ENCODE assay signal across 25 cellular contexts in the genomic region with DNA sequence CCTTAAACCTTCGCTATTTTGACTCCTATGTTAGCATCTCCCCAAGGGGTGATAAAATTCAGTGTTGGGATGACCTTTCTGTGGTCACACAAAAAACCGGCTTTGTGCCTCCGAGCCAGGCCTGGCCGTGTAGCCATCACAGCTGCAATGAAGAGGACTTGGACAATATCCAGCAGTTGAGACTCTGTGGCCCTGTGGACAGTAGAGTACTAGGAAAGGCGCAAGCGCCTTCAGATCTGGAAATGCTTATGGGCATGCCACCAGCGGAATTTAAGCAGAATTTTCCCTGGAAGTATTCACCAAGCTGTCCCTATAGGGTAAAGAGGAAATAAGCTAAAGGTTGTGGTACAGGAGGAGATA.
DNase-seq lines count a peak whose midpoint lies in the region; ATAC-seq, FAIRE-seq and TF ChIP-seq lines count a peak whose summit lies in the region.
"Had no signal": no experiment of that assay in that cellular context is flagged by ENCODE, and none has a peak within 500 bp of the region (broad histone marks: within the 10 kb centered on the region; RNA-seq: fewer than 3 reads in every experiment).

No MANE protein-coding gene starts in this region.

- no peaks in the 10 kb centered on the region for H3K79me2 ChIP-seq in GM23338 (replicated peaks; ENCODE audit: insufficient read depth)
- H3K79me2 ChIP-seq in astrocyte (ENCODE audit: insufficient read depth, low read length): no peaks in the 10 kb centered on the region

- H3K4me1 ChIP-seq in GM23338 (ENCODE audit: insufficient read depth): no peaks in the 10 kb centered on the region
- H3K4me1 ChIP-seq in astrocyte (ENCODE audit: insufficient read depth, low read length): peaks cover 4% of the 10 kb centered on the region
- peaks cover 16% of the 10 kb centered on the region for H3K4me1 ChIP-seq in skeletal muscle satellite cell (ENCODE audit: control insufficient read depth, insufficient read depth, low read length)
- H3K4me1 ChIP-seq: suprapubic skin had no signal

- H2AFZ ChIP-seq in GM23338 (peak overlapping the region; percentile 95), astrocyte (ENCODE audit: low read depth, low read length) (no peak overlapping the region)
- H2AFZ ChIP-seq: PC-9 had no signal

- no peaks in the 10 kb centered on the region for H3K27me3 ChIP-seq in GM23338 (ENCODE audit: insufficient read depth)
- H3K27me3 ChIP-seq in astrocyte (ENCODE audit: insufficient read depth, low read length): no peaks in the 10 kb centered on the region
- H3K27me3 ChIP-seq in skeletal muscle satellite cell (ENCODE audit: control insufficient read depth, insufficient read depth, low read length): no peaks in the 10 kb centered on the region

- H3K4me3 Mint-ChIP-seq in GM23338 (no peak overlapping the region), astrocyte (ENCODE audit: unreplicated experiment) (no peak overlapping the region)
- H3K4me3 Mint-ChIP-seq: activated CD8-positive, alpha-beta T cell treated with anti-CD3 and anti-CD28 coated beads, Interleukin-2, amount 10 ng/mL, durations not matched to agents 7 days and 5 days; activated naive CD8-positive, alpha-beta T cell treated with anti-CD3 and anti-CD28 coated beads for 36 hours; CD4-positive, CD25-positive, alpha-beta regulatory T cell; immature natural killer cell; neural crest cell; stimulated activated effector memory CD8-positive, alpha-beta T cell treated with anti-CD3 and anti-CD28 coated beads, Interleukin-12 subunit alpha, Interleukin-12 subunit beta, amount 100 ng/mL, for 72 hours had no signal

- H3K4me1 Mint-ChIP-seq in GM23338 (no peaks in the 10 kb centered on the region; the same call in 2 of the 3 replicates), astrocyte (ENCODE audit: low read depth, unreplicated experiment) (peaks cover 10% of the 10 kb centered on the region)
- H3K4me1 Mint-ChIP-seq: immature natural killer cell had no signal

- H3F3A ChIP-seq in GM23338 (replicated peaks; ENCODE audit: low read depth): no peaks in the 10 kb centered on the region

- H3K36me3 ChIP-seq in GM23338 (ENCODE audit: insufficient read depth) (no peaks in the 10 kb centered on the region), astrocyte (ENCODE audit: insufficient read depth, low read length) (no peaks in the 10 kb centered on the region), skeletal muscle satellite cell (ENCODE audit: insufficient read depth, low read length) (no peaks in the 10 kb centered on the region)
- H3K36me3 ChIP-seq: suprapubic skin had no signal

- H3K36me3 Mint-ChIP-seq in GM23338 (ENCODE audit: low read depth) (no peaks in the 10 kb centered on the region), astrocyte (ENCODE audit: low read depth, unreplicated experiment) (no peaks in the 10 kb centered on the region)
- H3K36me3 Mint-ChIP-seq: activated naive CD8-positive, alpha-beta T cell treated with anti-CD3 and anti-CD28 coated beads for 36 hours; CD4-positive, CD25-positive, alpha-beta regulatory T cell; immature natural killer cell; stimulated activated effector memory CD8-positive, alpha-beta T cell treated with anti-CD3 and anti-CD28 coated beads, Interleukin-12 subunit alpha, Interleukin-12 subunit beta, amount 100 ng/mL, for 72 hours had no signal

- H3K27ac ChIP-seq in GM23338 (ENCODE audit: low read depth) (no peak overlapping the region), astrocyte (ENCODE audit: low read depth, low read length) (no peak overlapping the region)
- H3K27ac ChIP-seq: PC-9, suprapubic skin had no signal

- H3K9me2 ChIP-seq in GM23338 (ENCODE audit: insufficient read depth): no peaks in the 10 kb centered on the region; the same call in 1 of the 2 replicates

- H3K4me2 ChIP-seq in GM23338: no peak overlapping the region
- H3K4me2 ChIP-seq in astrocyte (ENCODE audit: low read length): peak overlapping the region; percentile 40
- peak overlapping the region; percentile 57 for H3K4me2 ChIP-seq in skeletal muscle satellite cell (ENCODE audit: low read length)
- H3K4me2 ChIP-seq: PC-9 had no signal

- peaks cover 4% of the 10 kb centered on the region for H3K27me3 Mint-ChIP-seq in GM23338 (ENCODE audit: insufficient read depth, low read depth, poor library complexity)
- H3K27me3 Mint-ChIP-seq in astrocyte (ENCODE audit: low read depth, unreplicated experiment): peaks cover 2% of the 10 kb centered on the region

- no peaks in the 10 kb centered on the region for H3K9me3 ChIP-seq in astrocyte (ENCODE audit: insufficient read depth, low read depth, low read length)
- H3K9me3 ChIP-seq in skeletal muscle satellite cell (replicated peaks; ENCODE audit: low read length): no peaks in the 10 kb centered on the region
- H3K9me3 ChIP-seq: mucosa of descending colon, suprapubic skin had no signal

- H3K9ac ChIP-seq in astrocyte (ENCODE audit: low read length) (no peak overlapping the region), skeletal muscle satellite cell (ENCODE audit: low read depth, low read length) (no peak overlapping the region)

- H3K9me3 Mint-ChIP-seq in GM23338 (0 out of 3 replicates have a peak, but pooled peaks cover 3% of the 10 kb centered on the region), astrocyte (ENCODE audit: unreplicated experiment) (no peaks in the 10 kb centered on the region)
- H3K9me3 Mint-ChIP-seq: activated naive CD8-positive, alpha-beta T cell treated with anti-CD3 and anti-CD28 coated beads for 36 hours; immature natural killer cell; stimulated activated effector memory CD8-positive, alpha-beta T cell treated with anti-CD3 and anti-CD28 coated beads, Interleukin-12 subunit alpha, Interleukin-12 subunit beta, amount 100 ng/mL, for 72 hours had no signal

- TF ChIP-seq CTCF in GM23338 (conservative IDR thresholded peaks at IDR 0.05; ENCODE audit: low read depth in 2 of 2) (no peak), astrocyte (IDR thresholded peaks at IDR 0.05; ENCODE audit: insufficient read depth, low read depth, low read length) (no peak)

- no peaks in the 10 kb centered on the region for H4K20me1 ChIP-seq in GM23338 (replicated peaks; ENCODE audit: insufficient read depth)
- H4K20me1 ChIP-seq in astrocyte (ENCODE audit: insufficient read depth, low read length): no peaks in the 10 kb centered on the region

- H3K4me3 ChIP-seq in GM23338 (no peak overlapping the region), astrocyte (ENCODE audit: insufficient read depth, low read depth, low read length) (no peak overlapping the region), skeletal muscle satellite cell (ENCODE audit: low read length) (no peak overlapping the region)
- H3K4me3 ChIP-seq: mucosa of descending colon, PC-9, suprapubic skin had no signal

- FAIRE-seq in astrocyte (lab: Jason Lieb, UNC): no peak
- FAIRE-seq: GM19239 had no signal

- ATAC-seq in GM23338: no peak
- ATAC-seq in GM21367 (IDR thresholded peaks at IDR 0.05; ENCODE audit: unreplicated experiment): no peak
- ATAC-seq: activated CD8-positive, alpha-beta T cell treated with anti-CD3 and anti-CD28 coated beads, Interleukin-2, amount 10 ng/mL, durations not matched to agents 7 days and 5 days; mucosa of descending colon had no signal

- no peak overlapping the region for H3K27ac Mint-ChIP-seq in GM23338
- H3K27ac Mint-ChIP-seq in astrocyte (ENCODE audit: unreplicated experiment): no peak overlapping the region
- H3K27ac Mint-ChIP-seq: activated CD8-positive, alpha-beta T cell treated with anti-CD3 and anti-CD28 coated beads, Interleukin-2, amount 10 ng/mL, durations not matched to agents 7 days and 5 days; activated naive CD8-positive, alpha-beta T cell treated with anti-CD3 and anti-CD28 coated beads for 36 hours; CD4-positive, CD25-positive, alpha-beta regulatory T cell; stimulated activated effector memory CD8-positive, alpha-beta T cell treated with anti-CD3 and anti-CD28 coated beads, Interleukin-12 subunit alpha, Interleukin-12 subunit beta, amount 100 ng/mL, for 72 hours had no signal

- DNase-seq in GM23338 (ENCODE audit: low spot score) (no peak), astrocyte (ENCODE audit: low read depth) (no peak), middle frontal gyrus (ENCODE audit: extremely low spot score, low spot score) (peak; percentile 45), NCI-H748 (lab: John Stamatoyannopoulos, UW; ENCODE audit: unreplicated experiment) (no peak)
- DNase-seq in stimulated activated CD4-positive, alpha-beta T cell treated with anti-CD3 and anti-CD28 coated beads, Interleukin-1b, Interleukin-23, amount 100 ng/mL, for 48 hours: no peak
- DNase-seq: activated CD8-positive, alpha-beta T cell treated with anti-CD3 and anti-CD28 coated beads, Interleukin-2, amount 10 ng/mL, durations not matched to agents 7 days and 5 days; activated effector memory CD4-positive, alpha-beta T cell treated with Interleukin-2 at 50 U/mL for 16 hours; activated naive CD8-positive, alpha-beta T cell treated with anti-CD3 and anti-CD28 coated beads for 36 hours; activated T-cell treated with anti-CD3 and anti-CD28 coated beads for 4 hours; CD4-positive, CD25-positive, alpha-beta regulatory T cell; effector CD4-positive, alpha-beta T cell; erythroblast; immature natural killer cell; mucosa of descending colon; NCI-H1105; NCI-H2081 treated with DMSO at 0.1 percent for 48 hours; PC-9; SIG-M5; stimulated activated CD4-positive, alpha-beta T cell treated with anti-CD3 and anti-CD28 coated beads, Interleukin-2, amount 100 ng/mL, for 48 hours had no signal

TF ChIP-seq in GM23338, 12 proteins besides CTCF, POLR2A, EP300 and RAD21 (continues in another document):
- TF ChIP-seq STAT1 (IDR thresholded peaks at IDR 0.05; ENCODE audit: unreplicated experiment) (no peak), ZNF114 (CRISPR knock-in tag; IDR thresholded peaks at IDR 0.05) (no peak), EZH2phosphoT487 (IDR thresholded peaks at IDR 0.05; ENCODE audit: unreplicated experiment) (no peak), POLR2AphosphoS5 (IDR thresholded peaks at IDR 0.05; ENCODE audit: low read depth) (no peak), CREB1 (CRISPR knock-in tag; IDR thresholded peaks at IDR 0.05; ENCODE audit: low read depth) (no peak), JUNB (IDR thresholded peaks at IDR 0.05; ENCODE audit: unreplicated experiment) (no peak), NANOG (IDR thresholded peaks at IDR 0.05; ENCODE audit: borderline replicate concordance) (no peak), ZNF331 (CRISPR knock-in tag; IDR thresholded peaks at IDR 0.05; ENCODE audit: low read depth) (no peak)
- TF ChIP-seq, protein P1, sequence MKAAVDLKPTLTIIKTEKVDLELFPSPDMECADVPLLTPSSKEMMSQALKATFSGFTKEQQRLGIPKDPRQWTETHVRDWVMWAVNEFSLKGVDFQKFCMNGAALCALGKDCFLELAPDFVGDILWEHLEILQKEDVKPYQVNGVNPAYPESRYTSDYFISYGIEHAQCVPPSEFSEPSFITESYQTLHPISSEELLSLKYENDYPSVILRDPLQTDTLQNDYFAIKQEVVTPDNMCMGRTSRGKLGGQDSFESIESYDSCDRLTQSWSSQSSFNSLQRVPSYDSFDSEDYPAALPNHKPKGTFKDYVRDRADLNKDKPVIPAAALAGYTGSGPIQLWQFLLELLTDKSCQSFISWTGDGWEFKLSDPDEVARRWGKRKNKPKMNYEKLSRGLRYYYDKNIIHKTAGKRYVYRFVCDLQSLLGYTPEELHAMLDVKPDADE (IDR thresholded peaks at IDR 0.05): no peak
